ENCODE assay signal across 8 cellular contexts in genomic region chr20:1467082-1467354, GRCh38. TPM values are rescaled to one million over a fixed set of nuclear protein-coding genes. Genes with fewer than 3 reads are reported as not detected.
A peak's percentile ranks its signal among the peaks of the same experiment; 100 is the strongest.
DNase-seq lines count a peak whose midpoint lies in the region; ATAC-seq and TF ChIP-seq lines count a peak whose summit lies in the region.

No MANE protein-coding gene starts in this region.

- H3K4me2 ChIP-seq in skeletal muscle satellite cell (ENCODE audit: low read length): peak overlapping the region; percentile 55

- H3K27ac ChIP-seq in RWPE2 (ENCODE audit: poor library complexity, severe bottlenecking): no peak overlapping the region

- H3K27me3 ChIP-seq in RWPE2 (ENCODE audit: insufficient read depth, poor library complexity, severe bottlenecking) (no peaks in the 10 kb centered on the region), skeletal muscle satellite cell (ENCODE audit: control insufficient read depth, insufficient read depth, low read length) (no peaks in the 10 kb centered on the region)

- H3K4me3 ChIP-seq in RWPE2 (ENCODE audit: severe bottlenecking) (no peak overlapping the region), fibroblast of the aortic adventitia (ENCODE audit: low read depth, low read length) (peak overlapping the region; percentile 36), skeletal muscle satellite cell (ENCODE audit: low read length) (no peak overlapping the region)

- DNase-seq in RWPE2 (ENCODE audit: low spot score): no peak
- DNase-seq in fibroblast of the aortic adventitia (ENCODE audit: low read depth): no peak
- no peak for DNase-seq in hypothalamus (lab: John Stamatoyannopoulos, UW)
- DNase-seq in activated CD4-positive, CD25-positive, alpha-beta regulatory T cell treated with anti-CD3 and anti-CD28 coated beads, Interleukin-2, amount 50 U/mL, for 72 hours: no peak
- DNase-seq in DMS 273 treated with DMSO at 0.1 percent for 48 hours (lab: John Stamatoyannopoulos, UW): no peak
- no peak for DNase-seq in HCEC 1CT

- ATAC-seq in GM18870 (IDR thresholded peaks at IDR 0.05; ENCODE audit: unreplicated experiment) (peak; percentile 3), RWPE2 (ENCODE audit: low read depth) (no peak)

- no peak overlapping the region for H3K9ac ChIP-seq in skeletal muscle satellite cell (ENCODE audit: low read depth, low read length)

- TF ChIP-seq CTCF in RWPE2 (IDR thresholded peaks at IDR 0.05; ENCODE audit: poor library complexity, severe bottlenecking) (peak; percentile 80), fibroblast of the aortic adventitia (IDR thresholded peaks at IDR 0.05; ENCODE audit: insufficient read depth, low read length) (no peak)

- H3K36me3 ChIP-seq in RWPE2 (ENCODE audit: low read depth): peaks cover 28% of the 10 kb centered on the region
- peaks cover 15% of the 10 kb centered on the region for H3K36me3 ChIP-seq in skeletal muscle satellite cell (ENCODE audit: insufficient read depth, low read length)

- no peaks in the 10 kb centered on the region for H3K9me3 ChIP-seq in RWPE2 (ENCODE audit: severe bottlenecking)
- no peaks in the 10 kb centered on the region for H3K9me3 ChIP-seq in skeletal muscle satellite cell (replicated peaks; ENCODE audit: low read length)

- peaks cover 13% of the 10 kb centered on the region for H3K4me1 ChIP-seq in RWPE2 (ENCODE audit: insufficient read depth, poor library complexity, severe bottlenecking)
- peaks cover 38% of the 10 kb centered on the region for H3K4me1 ChIP-seq in skeletal muscle satellite cell (ENCODE audit: control insufficient read depth, insufficient read depth, low read length)

RNA-seq across cellular contexts. Expression of gene NSFL1C, which starts 0.4 kb away (rescaled TPM):
- total RNA-seq in fibroblast of the aortic adventitia (ENCODE audit: low replicate concordance): 24.1 and 26.9 TPM in 2 replicates
- total RNA-seq in skeletal muscle satellite cell (2012; rRNA removed): 25.1 and 31.7 TPM in 2 replicates

RNA-seq across cellular contexts. Expression of gene SIRPB2, which starts 24.2 kb away (rescaled TPM):
- total RNA-seq in fibroblast of the aortic adventitia (ENCODE audit: low replicate concordance): not detected in 2 replicates
- total RNA-seq in skeletal muscle satellite cell (2012; rRNA removed): not detected in 2 replicates
